Comparison of ENCODE assay signal across 29 cellular contexts in genomic region chr16:66847533-66848057, GRCh38. TPM values are rescaled to one million over a fixed set of nuclear protein-coding genes. Genes with fewer than 3 reads are reported as not detected.
DNase-seq lines count a peak whose midpoint lies in the region; ATAC-seq, FAIRE-seq and TF ChIP-seq lines count a peak whose summit lies in the region.
"Had no signal": no experiment of that assay in that cellular context is flagged by ENCODE, and none has a peak within 500 bp of the region (broad histone marks: within the 10 kb centered on the region; RNA-seq: fewer than 3 reads in every experiment).

No MANE protein-coding gene starts in this region.

- peaks cover 47% of the 10 kb centered on the region for H3K27me3 Mint-ChIP-seq in activated T-cell treated with anti-CD3 and anti-CD28 coated beads, Interleukin-2, amount 50 U/mL, for 72 hours (ENCODE audit: low read depth)
- peaks cover 29% of the 10 kb centered on the region for H3K27me3 Mint-ChIP-seq in activated T-helper 1 cell treated with anti-CD3 and anti-CD28 coated beads, Interleukin-12 subunit alpha, Interleukin-12 subunit beta, Interleukin-2, Interleukin-4 antibody, amounts not matched to agents 30 ng/mL and 10 ng/mL and 1 ng/mL, durations not matched to agents 14 hours and 24 hours and 36 hours (ENCODE audit: insufficient read depth)
- H3K27me3 Mint-ChIP-seq in endodermal cell (ENCODE audit: insufficient read depth) = peaks cover 62% of the 10 kb centered on the region

- no peaks in the 10 kb centered on the region for H3K9me3 Mint-ChIP-seq in activated T-cell treated with anti-CD3 and anti-CD28 coated beads, Interleukin-2, amount 50 U/mL, for 72 hours
- no peaks in the 10 kb centered on the region for H3K9me3 Mint-ChIP-seq in activated T-helper 1 cell treated with anti-CD3 and anti-CD28 coated beads, Interleukin-12 subunit alpha, Interleukin-12 subunit beta, Interleukin-2, Interleukin-4 antibody, amounts not matched to agents 30 ng/mL and 10 ng/mL and 1 ng/mL, durations not matched to agents 14 hours and 24 hours and 36 hours
- no peaks in the 10 kb centered on the region for H3K9me3 Mint-ChIP-seq in endodermal cell
- H3K9me3 Mint-ChIP-seq: CD4-positive, alpha-beta memory T cell; HFFc6 had no signal

- H3K4me1 ChIP-seq in endodermal cell (ENCODE audit: control insufficient read depth, insufficient read depth, low read length) (no peaks in the 10 kb centered on the region), small intestine (ENCODE audit: control insufficient read depth in 2 of 2, insufficient read depth in 1 of 2, low read depth in 1 of 2, low read length in 1 of 2) (peaks cover 0 to 6% of the 10 kb centered on the region in 2 donors), PC-9 (replicated peaks; ENCODE audit: insufficient read depth) (0 out of 2 replicates have a peak, but pooled peaks cover 6% of the 10 kb centered on the region)
- H3K4me1 ChIP-seq: HAP-1 had no signal

- H3K9ac ChIP-seq in endodermal cell (ENCODE audit: extremely low read depth, low read length, poor library complexity, severe bottlenecking) = no peak overlapping the region
- H3K9ac ChIP-seq: SK-N-SH had no signal

- CTCF ChIA-PET in PC-9 (lab: Charles Lee) = interaction anchor here (0.6 kb wide), 1 partner anchor 17 kb away, joined by 3 read pairs; the partner anchor contains the start of gene NAE1

- no TSS peak for BruUV-seq in PC-9 (replicated peaks; lab: Mats Ljungman, UMichigan)

- peak overlapping the region in 1 of 2 donors; percentile 35 for H3K4me3 Mint-ChIP-seq in activated T-cell treated with anti-CD3 and anti-CD28 coated beads, Interleukin-2, amount 50 U/mL, for 72 hours
- no peak overlapping the region for H3K4me3 Mint-ChIP-seq in activated T-helper 1 cell treated with anti-CD3 and anti-CD28 coated beads, Interleukin-12 subunit alpha, Interleukin-12 subunit beta, Interleukin-2, Interleukin-4 antibody, amounts not matched to agents 30 ng/mL and 10 ng/mL and 1 ng/mL, durations not matched to agents 14 hours and 24 hours and 36 hours
- no peak overlapping the region for H3K4me3 Mint-ChIP-seq in endodermal cell
- H3K4me3 Mint-ChIP-seq: CD4-positive, alpha-beta memory T cell; HFFc6 had no signal

- no peak overlapping the region for H3K4me3 ChIP-seq in endodermal cell (ENCODE audit: low read length)
- no peak overlapping the region for H3K4me3 ChIP-seq in small intestine (ENCODE audit: low read depth in 1 of 2, low read length in 2 of 2)
- H3K4me3 ChIP-seq in PC-9 = no peak overlapping the region
- H3K4me3 ChIP-seq: HAP-1, MG63 had no signal

- no peak for FAIRE-seq in small intestine (lab: Jason Lieb, UNC)
- FAIRE-seq: A204.1, G401.6, RCC 7860 had no signal

- H3K27ac Mint-ChIP-seq in activated T-cell treated with anti-CD3 and anti-CD28 coated beads, Interleukin-2, amount 50 U/mL, for 72 hours = peak overlapping the region; percentile 59
- peak overlapping the region; percentile 9 for H3K27ac Mint-ChIP-seq in activated T-helper 1 cell treated with anti-CD3 and anti-CD28 coated beads, Interleukin-12 subunit alpha, Interleukin-12 subunit beta, Interleukin-2, Interleukin-4 antibody, amounts not matched to agents 30 ng/mL and 10 ng/mL and 1 ng/mL, durations not matched to agents 14 hours and 24 hours and 36 hours
- H3K27ac Mint-ChIP-seq in endodermal cell = no peak overlapping the region
- H3K27ac Mint-ChIP-seq: CD4-positive, alpha-beta memory T cell; HFFc6 had no signal

- H3K27me3 ChIP-seq in endodermal cell (ENCODE audit: control insufficient read depth, insufficient read depth, low read length, poor library complexity, severe bottlenecking) = peaks cover 61% of the 10 kb centered on the region
- peaks cover 0 to 10% of the 10 kb centered on the region in 2 donors for H3K27me3 ChIP-seq in small intestine (ENCODE audit: control insufficient read depth in 2 of 2, insufficient read depth in 2 of 2, low read length in 2 of 2)
- no peaks in the 10 kb centered on the region for H3K27me3 ChIP-seq in PC-9 (ENCODE audit: insufficient read depth, low read depth)
- H3K27me3 ChIP-seq: MG63 had no signal

- H3K9me3 ChIP-seq in endodermal cell (ENCODE audit: control insufficient read depth, low read length) = no peaks in the 10 kb centered on the region
- H3K9me3 ChIP-seq in small intestine (ENCODE audit: control insufficient read depth, low read depth) = no peaks in the 10 kb centered on the region
- H3K9me3 ChIP-seq in PC-9 (ENCODE audit: insufficient read depth, low read depth) = no peaks in the 10 kb centered on the region
- H3K9me3 ChIP-seq: HAP-1, MG63, SK-N-SH had no signal

- H3K9me2 ChIP-seq in PC-9 (ENCODE audit: insufficient read depth) = no peaks in the 10 kb centered on the region
- H3K9me2 ChIP-seq: SK-N-SH had no signal

- H4K20me1 ChIP-seq in PC-9 (ENCODE audit: insufficient read depth) = no peaks in the 10 kb centered on the region

- H3K27ac ChIP-seq in endodermal cell (ENCODE audit: low read depth, low read length) (no peak overlapping the region), small intestine (ENCODE audit: low read depth in 1 of 2, low read length in 1 of 2) (peak overlapping the region in 1 of 2 donors; percentile 15), PC-9 (no peak overlapping the region)

- peaks cover 23% of the 10 kb centered on the region for H3K4me1 Mint-ChIP-seq in activated T-cell treated with anti-CD3 and anti-CD28 coated beads, Interleukin-2, amount 50 U/mL, for 72 hours (ENCODE audit: low read depth)
- peaks cover 15% of the 10 kb centered on the region for H3K4me1 Mint-ChIP-seq in activated T-helper 1 cell treated with anti-CD3 and anti-CD28 coated beads, Interleukin-12 subunit alpha, Interleukin-12 subunit beta, Interleukin-2, Interleukin-4 antibody, amounts not matched to agents 30 ng/mL and 10 ng/mL and 1 ng/mL, durations not matched to agents 14 hours and 24 hours and 36 hours (ENCODE audit: low read depth)
- peaks cover 2% of the 10 kb centered on the region for H3K4me1 Mint-ChIP-seq in endodermal cell

- POLR2A ChIA-PET in PC-9 (lab: Charles Lee; ENCODE audit: unreplicated experiment) = no interaction called here

- H3K36me3 ChIP-seq in endodermal cell (ENCODE audit: control insufficient read depth, insufficient read depth, low read length) = no peaks in the 10 kb centered on the region
- no peaks in the 10 kb centered on the region for H3K36me3 ChIP-seq in small intestine (ENCODE audit: control insufficient read depth in 2 of 2, insufficient read depth in 2 of 2, low read length in 2 of 2)
- no peaks in the 10 kb centered on the region for H3K36me3 ChIP-seq in PC-9 (ENCODE audit: low read depth)
- H3K36me3 ChIP-seq: HAP-1, MG63 had no signal

- intact Hi-C loops in activated T-helper 1 cell treated with anti-CD3 and anti-CD28 coated beads, Interleukin-12 subunit alpha, Interleukin-12 subunit beta, Interleukin-2, Interleukin-4 antibody, amounts not matched to agents 30 ng/mL and 10 ng/mL and 1 ng/mL, durations not matched to agents 14 hours and 24 hours and 36 hours (cut with micrococcal nuclease) = no loop called here
- intact Hi-C loops in PC-9 (cut with micrococcal nuclease; ENCODE audit: unreplicated experiment) = no loop called here

- no peak overlapping the region for H2AFZ ChIP-seq in PC-9

- H3K79me2 ChIP-seq in PC-9 (ENCODE audit: low read depth) = no peaks in the 10 kb centered on the region

- TF ChIP-seq CTCF in endodermal cell (conservative IDR thresholded peaks at IDR 0.05) = no peak
- TF ChIP-seq CTCF in PC-9 (conservative IDR thresholded peaks at IDR 0.05) = no peak

- no peaks in the 10 kb centered on the region for H3F3A ChIP-seq in PC-9 (ENCODE audit: insufficient read depth, low read depth)

- 58 to 89% methylated on average over 1 to 5 of the region's 6 CpGs for WGBS in endodermal cell (ENCODE audit: insufficient coverage in 1 of 2, insufficient read length in 1 of 2), 2 experiments
- 44 to 59% (median 49%) methylated on average over 6 of the region's 6 CpGs for whole genome bisulfite sequencing in small intestine, 3 donors

- no peaks in the 10 kb centered on the region for H3K36me3 Mint-ChIP-seq in activated T-cell treated with anti-CD3 and anti-CD28 coated beads, Interleukin-2, amount 50 U/mL, for 72 hours (ENCODE audit: insufficient read depth in 2 of 2)
- H3K36me3 Mint-ChIP-seq in activated T-helper 1 cell treated with anti-CD3 and anti-CD28 coated beads, Interleukin-12 subunit alpha, Interleukin-12 subunit beta, Interleukin-2, Interleukin-4 antibody, amounts not matched to agents 30 ng/mL and 10 ng/mL and 1 ng/mL, durations not matched to agents 14 hours and 24 hours and 36 hours (ENCODE audit: low read depth) = no peaks in the 10 kb centered on the region
- H3K36me3 Mint-ChIP-seq in endodermal cell (ENCODE audit: low read depth) = no peaks in the 10 kb centered on the region
- H3K36me3 Mint-ChIP-seq: CD4-positive, alpha-beta memory T cell had no signal

- no peak for DNase-seq in activated T-cell treated with anti-CD3 and anti-CD28 coated beads, Interleukin-2, amount 50 U/mL, for 72 hours
- DNase-seq in activated T-cell treated with anti-CD3 and anti-CD28 coated beads, Interleukin-2, amount 50 U/mL, for 48 hours = no peak
- no peak for DNase-seq in activated T-helper 1 cell treated with anti-CD3 and anti-CD28 coated beads, Interleukin-12 subunit alpha, Interleukin-12 subunit beta, Interleukin-2, Interleukin-4 antibody, amounts not matched to agents 30 ng/mL and 10 ng/mL and 1 ng/mL, durations not matched to agents 14 hours and 24 hours and 36 hours (ENCODE audit: low spot score)
- DNase-seq in endodermal cell = peak; percentile 16
- peak; percentile 89 for DNase-seq in small intestine
- no peak for DNase-seq in germinal center (ENCODE audit: low spot score)
- no peak for DNase-seq in PC-9
- DNase-seq: C1 segment of cervical spinal cord; CD4-positive, alpha-beta memory T cell; COR-L47; DMS53; GOT3; HFFc6; KG1; MG63; NCI-H1105 treated with DMSO at 0.1 percent for 48 hours; NCI-H2029; NCI-H446; NCI-H524 treated with DMSO at 0.1 percent for 48 hours; NCI-H82; SK-N-SH had no signal

- ATAC-seq in activated T-cell treated with anti-CD3 and anti-CD28 coated beads, Interleukin-2, amount 50 U/mL, for 72 hours (replicated peaks in 1 of 2) = no peak
- no peak for ATAC-seq in GM21447 (IDR thresholded peaks at IDR 0.05; ENCODE audit: unreplicated experiment)

- H3K4me2 ChIP-seq in PC-9 = no peak overlapping the region
- H3K4me2 ChIP-seq: SK-N-SH had no signal

RNA-seq across cellular contexts. Expression of gene CA7, which starts 3.4 kb away (rescaled TPM):
- total RNA-seq in activated T-cell treated with anti-CD3 and anti-CD28 coated beads, Interleukin-2, amount 50 U/mL, for 72 hours = not detected
- total RNA-seq in activated T-helper 1 cell treated with anti-CD3 and anti-CD28 coated beads, Interleukin-12 subunit alpha, Interleukin-12 subunit beta, Interleukin-2, Interleukin-4 antibody, amounts not matched to agents 30 ng/mL and 10 ng/mL and 1 ng/mL, durations not matched to agents 14 hours and 24 hours and 36 hours = 0.13 and 0.39 TPM in 2 replicates
- total RNA-seq in endodermal cell (not detected), PC-9 (2021) (not detected in 2 replicates)
- 0.36 TPM for polyA plus RNA-seq in endodermal cell (2013, experiment 1 of 2)
- not detected for polyA plus RNA-seq in endodermal cell (2013, experiment 2 of 2)
- polyA plus RNA-seq in small intestine = 10 to 100 TPM in 2 of 3 donors, 1 to 10 TPM in 1; 6.4 to 89.7 (median 49.4) TPM
- total RNA-seq: CD4-positive, alpha-beta memory T cell; Daoy; HFFc6; OCI-LY7 had no signal
- polyA plus RNA-seq: AG04450; CD4-positive, alpha-beta memory T cell had no signal

RNA-seq across cellular contexts. Expression of gene NAE1, which starts 16.8 kb away (rescaled TPM):
- total RNA-seq in activated T-cell treated with anti-CD3 and anti-CD28 coated beads, Interleukin-2, amount 50 U/mL, for 72 hours = 100 to 1,000 TPM in 1 of 2 donors, 10 to 100 TPM in 1; 94.5 to 100 TPM
- total RNA-seq in activated T-helper 1 cell treated with anti-CD3 and anti-CD28 coated beads, Interleukin-12 subunit alpha, Interleukin-12 subunit beta, Interleukin-2, Interleukin-4 antibody, amounts not matched to agents 30 ng/mL and 10 ng/mL and 1 ng/mL, durations not matched to agents 14 hours and 24 hours and 36 hours = 114 and 120 TPM in 2 replicates
- total RNA-seq in endodermal cell (100 to 1,000 TPM; 129 to 166 TPM), PC-9 (2021) (66.8 and 72.7 TPM in 2 replicates)
- polyA plus RNA-seq in endodermal cell (2013, experiment 1 of 2) = 141 TPM
- polyA plus RNA-seq in endodermal cell (2013, experiment 2 of 2) = 140 TPM
- polyA plus RNA-seq in small intestine = 10 to 100 TPM; 39.4 to 49.9 (median 44.3) TPM

RNA-seq across cellular contexts. Expression of gene PDP2, which starts 32.7 kb away (rescaled TPM):
- 10 to 100 TPM; 31.8 TPM for total RNA-seq in activated T-cell treated with anti-CD3 and anti-CD28 coated beads, Interleukin-2, amount 50 U/mL, for 72 hours
- total RNA-seq in activated T-helper 1 cell treated with anti-CD3 and anti-CD28 coated beads, Interleukin-12 subunit alpha, Interleukin-12 subunit beta, Interleukin-2, Interleukin-4 antibody, amounts not matched to agents 30 ng/mL and 10 ng/mL and 1 ng/mL, durations not matched to agents 14 hours and 24 hours and 36 hours = 43.3 and 52.2 TPM in 2 replicates
- 10 to 100 TPM; 23.1 to 31.5 TPM for total RNA-seq in endodermal cell
- 11.4 TPM for polyA plus RNA-seq in endodermal cell (2013, experiment 1 of 2)
- 12.5 TPM for polyA plus RNA-seq in endodermal cell (2013, experiment 2 of 2)
- polyA plus RNA-seq in small intestine = 1 to 10 TPM; 1.6 to 6.0 (median 2.7) TPM
- 17.4 and 21.6 TPM in 2 replicates for total RNA-seq in PC-9 (2021)

RNA-seq across cellular contexts. Expression of gene TERB1, which starts 46.2 kb away (rescaled TPM):
- under 1 TPM in 1 of 2 donors, not detected in 1; 0.14 TPM for total RNA-seq in activated T-cell treated with anti-CD3 and anti-CD28 coated beads, Interleukin-2, amount 50 U/mL, for 72 hours
- total RNA-seq in activated T-helper 1 cell treated with anti-CD3 and anti-CD28 coated beads, Interleukin-12 subunit alpha, Interleukin-12 subunit beta, Interleukin-2, Interleukin-4 antibody, amounts not matched to agents 30 ng/mL and 10 ng/mL and 1 ng/mL, durations not matched to agents 14 hours and 24 hours and 36 hours = 0.29 TPM in 1 of 2 replicates, not detected in the other
- total RNA-seq in endodermal cell (not detected), PC-9 (2021) (0.75 TPM in 1 of 2 replicates, not detected in the other)
- not detected for polyA plus RNA-seq in endodermal cell (2013, experiment 1 of 2)
- not detected for polyA plus RNA-seq in endodermal cell (2013, experiment 2 of 2)
- not detected for polyA plus RNA-seq in small intestine
- total RNA-seq: HFFc6 had no signal
- polyA plus RNA-seq: AG04450; CD4-positive, alpha-beta memory T cell had no signal

Comparison
In these comparisons a context has a peak if more than half of its experiments do, and no peak if none do; other contexts are left out.
1. DNase-seq: peak in endodermal cell (single experiment) and small intestine (single experiment); none in activated T-cell treated with anti-CD3 and anti-CD28 coated beads, Interleukin-2, amount 50 U/mL, for 72 hours (0 of 2), activated T-cell treated with anti-CD3 and anti-CD28 coated beads, Interleukin-2, amount 50 U/mL, for 48 hours (0 of 2), activated T-helper 1 cell treated with anti-CD3 and anti-CD28 coated beads, Interleukin-12 subunit alpha, Interleukin-12 subunit beta, Interleukin-2, Interleukin-4 antibody, amounts not matched to agents 30 ng/mL and 10 ng/mL and 1 ng/mL, durations not matched to agents 14 hours and 24 hours and 36 hours (single experiment), germinal center (single experiment) and PC-9 (0 of 2).